Comparison of ENCODE assay signal across 13 cellular contexts in genomic region chr11:105032495-105032894, GRCh38. TPM values are rescaled to one million over a fixed set of nuclear protein-coding genes. Genes with fewer than 3 reads are reported as not detected.
DNase-seq lines count a peak whose midpoint lies in the region; ATAC-seq and TF ChIP-seq lines count a peak whose summit lies in the region.
"Had no signal": no experiment of that assay in that cellular context is flagged by ENCODE, and none has a peak within 500 bp of the region (broad histone marks: within the 10 kb centered on the region; RNA-seq: fewer than 3 reads in every experiment).

No MANE protein-coding gene starts in this region.

- no peaks in the 10 kb centered on the region for H3K36me3 ChIP-seq in brain microvascular endothelial cell (replicated peaks)

- peak overlapping the region; percentile 40 for H3K27ac Mint-ChIP-seq in activated naive CD8-positive, alpha-beta T cell treated with anti-CD3 and anti-CD28 coated beads, Interleukin-2, amount 10 ng/mL, durations not matched to agents 7 days and 5 days

- H3K27ac ChIP-seq in brain microvascular endothelial cell = no peak overlapping the region
- H3K27ac ChIP-seq: 22Rv1, body of pancreas had no signal

- H3K4me1 Mint-ChIP-seq in activated naive CD8-positive, alpha-beta T cell treated with anti-CD3 and anti-CD28 coated beads, Interleukin-2, amount 10 ng/mL, durations not matched to agents 7 days and 5 days = peaks cover 35% of the 10 kb centered on the region
- H3K4me1 Mint-ChIP-seq: neural crest cell had no signal

- POLR2A ChIA-PET in activated naive CD8-positive, alpha-beta T cell treated with anti-CD3 and anti-CD28 coated beads, Interleukin-2, amount 10 ng/mL, durations not matched to agents 7 days and 5 days (lab: Charles Lee) = no interaction called here

- H3K4me3 Mint-ChIP-seq in activated naive CD8-positive, alpha-beta T cell treated with anti-CD3 and anti-CD28 coated beads, Interleukin-2, amount 10 ng/mL, durations not matched to agents 7 days and 5 days = peak overlapping the region; percentile 98
- H3K4me3 Mint-ChIP-seq: neural crest cell had no signal

- DNase-seq in NOMO-1 (lab: John Stamatoyannopoulos, UW; ENCODE audit: unreplicated experiment in 2 of 2) = peak; percentile 18 to 59
- no peak for DNase-seq in NOMO-1 treated with dmso at 0.1 percent for 144 hours (lab: John Stamatoyannopoulos, UW; ENCODE audit: unreplicated experiment)
- no peak for DNase-seq in activated naive CD8-positive, alpha-beta T cell treated with anti-CD3 and anti-CD28 coated beads, Interleukin-2, amount 10 ng/mL, durations not matched to agents 7 days and 5 days
- DNase-seq in pons (ENCODE audit: low spot score) = peak; percentile 49
- no peak for DNase-seq in NCI-H2227 treated with DMSO at 0.1 percent for 48 hours (lab: John Stamatoyannopoulos, UW)
- no peak for DNase-seq in brain microvascular endothelial cell
- DNase-seq in activated gamma-delta T cell (lab: John Stamatoyannopoulos, UW) = no peak
- DNase-seq: body of pancreas, NCI-H2171 treated with DMSO at 0.1 percent for 48 hours, T-helper 9 cell had no signal

- H3K27me3 ChIP-seq in brain microvascular endothelial cell (replicated peaks) = no peaks in the 10 kb centered on the region
- H3K27me3 ChIP-seq: body of pancreas had no signal

- no peaks in the 10 kb centered on the region for H3K9me3 Mint-ChIP-seq in activated naive CD8-positive, alpha-beta T cell treated with anti-CD3 and anti-CD28 coated beads, Interleukin-2, amount 10 ng/mL, durations not matched to agents 7 days and 5 days

- ATAC-seq in HG02610 (IDR thresholded peaks at IDR 0.05; ENCODE audit: unreplicated experiment) = peak; percentile 34
- ATAC-seq in activated naive CD8-positive, alpha-beta T cell treated with anti-CD3 and anti-CD28 coated beads, Interleukin-2, amount 10 ng/mL, durations not matched to agents 7 days and 5 days (ENCODE audit: low read depth) = no peak
- ATAC-seq: body of pancreas had no signal

- TF ChIP-seq CTCF in brain microvascular endothelial cell (IDR thresholded peaks at IDR 0.05; ENCODE audit: low read depth, low read length, missing control alignments) = no peak

- no peak overlapping the region for H3K4me3 ChIP-seq in brain microvascular endothelial cell (ENCODE audit: low read depth, low read length)
- H3K4me3 ChIP-seq: body of pancreas had no signal

- H3K27me3 Mint-ChIP-seq in activated naive CD8-positive, alpha-beta T cell treated with anti-CD3 and anti-CD28 coated beads, Interleukin-2, amount 10 ng/mL, durations not matched to agents 7 days and 5 days = no peaks in the 10 kb centered on the region

- H3K36me3 Mint-ChIP-seq in activated naive CD8-positive, alpha-beta T cell treated with anti-CD3 and anti-CD28 coated beads, Interleukin-2, amount 10 ng/mL, durations not matched to agents 7 days and 5 days = peaks cover 50% of the 10 kb centered on the region

- in situ Hi-C loops in brain microvascular endothelial cell (cut with HindIII; ENCODE audit: low pct_ligation_motif_present, low sequenced_read_pairs) = no loop called here

RNA-seq across cellular contexts. Expression of gene CASP1, which starts 2.4 kb away (rescaled TPM):
- 10 to 100 TPM; 93.6 to 98.6 TPM for total RNA-seq in activated naive CD8-positive, alpha-beta T cell treated with anti-CD3 and anti-CD28 coated beads, Interleukin-2, amount 10 ng/mL, durations not matched to agents 7 days and 5 days
- total RNA-seq: neural crest cell had no signal

RNA-seq across cellular contexts. Expression of gene CASP5, which starts 9.5 kb away (rescaled TPM):
- not detected for total RNA-seq in activated naive CD8-positive, alpha-beta T cell treated with anti-CD3 and anti-CD28 coated beads, Interleukin-2, amount 10 ng/mL, durations not matched to agents 7 days and 5 days
- total RNA-seq: body of pancreas, neural crest cell had no signal

RNA-seq across cellular contexts. Expression of gene CARD16, which starts 12.6 kb away (rescaled TPM):
- 10 to 100 TPM; 72.5 to 83.7 TPM for total RNA-seq in activated naive CD8-positive, alpha-beta T cell treated with anti-CD3 and anti-CD28 coated beads, Interleukin-2, amount 10 ng/mL, durations not matched to agents 7 days and 5 days
- total RNA-seq: neural crest cell had no signal

Comparison
In these comparisons a context has a peak if more than half of its experiments do, and no peak if none do; other contexts are left out.
1. DNase-seq: peak in NOMO-1 (2 of 2) and pons (single experiment); none in NOMO-1 treated with dmso at 0.1 percent for 144 hours (single experiment), activated naive CD8-positive, alpha-beta T cell treated with anti-CD3 and anti-CD28 coated beads, Interleukin-2, amount 10 ng/mL, durations not matched to agents 7 days and 5 days (single experiment), NCI-H2227 treated with DMSO at 0.1 percent for 48 hours (single experiment), brain microvascular endothelial cell (single experiment) and activated gamma-delta T cell (single experiment).